15 cellular contexts compared by ENCODE assay signal in genomic region chrX:56066016-56066415, GRCh38.
DNase-seq lines count a peak whose midpoint lies in the region; ATAC-seq, FAIRE-seq and TF ChIP-seq lines count a peak whose summit lies in the region.
"Had no signal": no experiment of that assay in that cellular context is flagged by ENCODE, and none has a peak within 500 bp of the region (broad histone marks: within the 10 kb centered on the region; RNA-seq: fewer than 3 reads in every experiment).

No MANE protein-coding gene starts in this region.

- no peaks in the 10 kb centered on the region for H3K4me1 Mint-ChIP-seq in astrocyte (ENCODE audit: low read depth, unreplicated experiment)

- H3K9me3 ChIP-seq in astrocyte (ENCODE audit: insufficient read depth, low read depth, low read length) = no peaks in the 10 kb centered on the region
- H3K9me3 ChIP-seq in SK-N-SH = no peaks in the 10 kb centered on the region; the same call in 1 of the 2 replicates
- no peaks in the 10 kb centered on the region for H3K9me3 ChIP-seq in GM23248 (ENCODE audit: low read depth)

- no peak overlapping the region for H3K4me3 Mint-ChIP-seq in astrocyte (ENCODE audit: unreplicated experiment)
- H3K4me3 Mint-ChIP-seq: stimulated activated naive CD8-positive, alpha-beta T cell treated with anti-CD3 and anti-CD28 coated beads, Interleukin-15, Interleukin-2, amounts not matched to agents 100 ng/mL and 50 ng/mL, for 24 hours had no signal

- H3K27ac ChIP-seq in astrocyte (ENCODE audit: low read depth, low read length) (no peak overlapping the region), SK-N-SH (ENCODE audit: low read depth in 2 of 2, low read length in 1 of 2) (no peak overlapping the region), GM23248 (no peak overlapping the region)

- POLR2A ChIA-PET in SK-N-SH (lab: Yijun Ruan, JAX) = no interaction called here

- H2AFZ ChIP-seq in astrocyte (ENCODE audit: low read depth, low read length) (no peak overlapping the region), SK-N-SH (ENCODE audit: low read depth) (no peak overlapping the region), GM23248 (no peak overlapping the region)

- H3K36me3 ChIP-seq in astrocyte (ENCODE audit: insufficient read depth, low read length) (no peaks in the 10 kb centered on the region), SK-N-SH (replicated peaks in 1 of 2; ENCODE audit: control insufficient read depth in 1 of 2, insufficient read depth in 2 of 2, low read length in 1 of 2) (no peaks in the 10 kb centered on the region), GM23248 (ENCODE audit: low read depth) (no peaks in the 10 kb centered on the region)

- no peaks in the 10 kb centered on the region for H3K27me3 Mint-ChIP-seq in astrocyte (ENCODE audit: low read depth, unreplicated experiment)
- H3K27me3 Mint-ChIP-seq: stimulated activated naive CD8-positive, alpha-beta T cell treated with anti-CD3 and anti-CD28 coated beads, Interleukin-15, Interleukin-2, amounts not matched to agents 100 ng/mL and 50 ng/mL, for 24 hours had no signal

- no peaks in the 10 kb centered on the region for H3K4me1 ChIP-seq in astrocyte (ENCODE audit: insufficient read depth, low read length)
- H3K4me1 ChIP-seq in SK-N-SH (ENCODE audit: control insufficient read depth in 1 of 2, insufficient read depth in 2 of 2, low read depth in 1 of 2, low read length in 1 of 2) = no peaks in the 10 kb centered on the region
- no peaks in the 10 kb centered on the region for H3K4me1 ChIP-seq in GM23248 (ENCODE audit: insufficient read depth)

- in situ Hi-C loops in GM13977 (cut with MboI; ENCODE audit: low pct_unique_long_range_greater_than_20kb, low sequenced_read_pairs, unreplicated experiment) = no loop called here
- in situ Hi-C loops in GM23248 (cut with MboI) = no loop called here

- H3K4me2 ChIP-seq in astrocyte (ENCODE audit: low read length) (no peak overlapping the region), SK-N-SH (no peak overlapping the region), GM23248 (ENCODE audit: unreplicated experiment) (no peak overlapping the region)

- no peaks in the 10 kb centered on the region for H4K20me1 ChIP-seq in astrocyte (ENCODE audit: insufficient read depth, low read length)
- H4K20me1 ChIP-seq in SK-N-SH (ENCODE audit: insufficient read depth) = no peaks in the 10 kb centered on the region
- no peaks in the 10 kb centered on the region for H4K20me1 ChIP-seq in GM23248 (ENCODE audit: insufficient read depth)

- peaks cover 4% of the 10 kb centered on the region for H3K9me3 Mint-ChIP-seq in astrocyte (ENCODE audit: unreplicated experiment)

- TF ChIP-seq RAD21 in SK-N-SH (IDR thresholded peaks at IDR 0.05; ENCODE audit: low read length) = no peak

- no peaks in the 10 kb centered on the region for H3K36me3 Mint-ChIP-seq in astrocyte (ENCODE audit: low read depth, unreplicated experiment)

- no peak overlapping the region for H3K27ac Mint-ChIP-seq in astrocyte (ENCODE audit: unreplicated experiment)
- H3K27ac Mint-ChIP-seq: stimulated activated naive CD8-positive, alpha-beta T cell treated with anti-CD3 and anti-CD28 coated beads, Interleukin-15, Interleukin-2, amounts not matched to agents 100 ng/mL and 50 ng/mL, for 24 hours had no signal

- TF ChIP-seq POLR2A in GM18505 (IDR thresholded peaks at IDR 0.05; ENCODE audit: borderline replicate concordance, extremely low read depth, insufficient read depth, insufficient read length) = no peak

- TF ChIP-seq EP300 in SK-N-SH (IDR thresholded peaks at IDR 0.05; ENCODE audit: borderline replicate concordance in 1 of 2, low read depth in 1 of 2, low read length in 1 of 2) = no peak

- CTCF ChIA-PET in SK-N-SH (lab: Yijun Ruan, JAX) = no interaction called here

- H3K27me3 ChIP-seq in astrocyte (ENCODE audit: insufficient read depth, low read length) (no peaks in the 10 kb centered on the region), SK-N-SH (ENCODE audit: insufficient read depth) (no peaks in the 10 kb centered on the region), GM23248 (replicated peaks; ENCODE audit: insufficient read depth) (no peaks in the 10 kb centered on the region)

- ATAC-seq in GM18505 (IDR thresholded peaks at IDR 0.05; ENCODE audit: unreplicated experiment) (peak; percentile 56), GM19455 (IDR thresholded peaks at IDR 0.05; ENCODE audit: unreplicated experiment) (peak; percentile 72), HG03103 (IDR thresholded peaks at IDR 0.05; ENCODE audit: low read depth, unreplicated experiment) (peak; percentile 40)
- ATAC-seq: HepG2 had no signal

- FAIRE-seq in astrocyte (lab: Jason Lieb, UNC) (peak; percentile 9), urothelium cell line (lab: Jason Lieb, UNC) (no peak)
- FAIRE-seq: HepG2 had no signal

- 0% methylated on average over 1 of the region's 2 CpGs for whole genome bisulfite sequencing in SK-N-SH (ENCODE audit: low lambda C conversion rate)
- 0 to 60% methylated on average over 1 of the region's 2 CpGs for WGBS in GM23248 (ENCODE audit: low coverage in 1 of 2, low lambda C conversion rate in 2 of 2, missing lambda C conversion rate in 2 of 2), 2 experiments

- TF ChIP-seq CTCF in astrocyte (IDR thresholded peaks at IDR 0.05; ENCODE audit: insufficient read depth, low read depth, low read length) (no peak), GM13977 (IDR thresholded peaks at IDR 0.05; ENCODE audit: extremely low read depth, insufficient read depth, missing control alignments) (no peak), SK-N-SH (IDR thresholded peaks at IDR 0.05) (no peak)

- H3K9me2 ChIP-seq in SK-N-SH = no peaks in the 10 kb centered on the region
- H3K9me2 ChIP-seq in GM23248 (ENCODE audit: insufficient read depth) = no peaks in the 10 kb centered on the region

- no peak for DNase-seq in astrocyte (ENCODE audit: low read depth)
- DNase-seq in urothelium cell line (ENCODE audit: low spot score) = no peak
- DNase-seq in GM13977 (ENCODE audit: low spot score) = no peak
- no peak for DNase-seq in SK-N-SH
- DNase-seq in GM23248 = no peak
- DNase-seq: activated T-cell treated with anti-CD3 and anti-CD28 coated beads, Interleukin-2, amount 50 U/mL, for 1 hour; amniotic stem cell; C1 segment of cervical spinal cord; NCI-H146; stimulated activated CD4-positive, alpha-beta T cell treated with anti-CD3 and anti-CD28 coated beads, Interleukin-4, amount 100 ng/mL, for 1 hour had no signal

- H3K79me2 ChIP-seq in astrocyte (ENCODE audit: insufficient read depth, low read length) = no peaks in the 10 kb centered on the region
- no peaks in the 10 kb centered on the region for H3K79me2 ChIP-seq in SK-N-SH (ENCODE audit: insufficient read depth)
- no peaks in the 10 kb centered on the region for H3K79me2 ChIP-seq in GM23248 (ENCODE audit: insufficient read depth)

- no peak overlapping the region for H3K9ac ChIP-seq in astrocyte (ENCODE audit: low read length)
- no peak overlapping the region for H3K9ac ChIP-seq in SK-N-SH
- H3K9ac ChIP-seq in GM23248 = no peak overlapping the region

- H3F3A ChIP-seq in SK-N-SH (replicated peaks; ENCODE audit: insufficient read depth) (no peaks in the 10 kb centered on the region), GM23248 (ENCODE audit: insufficient read depth) (no peaks in the 10 kb centered on the region)

- H3K4me3 ChIP-seq in astrocyte (ENCODE audit: insufficient read depth, low read depth, low read length) = no peak overlapping the region
- no peak overlapping the region for H3K4me3 ChIP-seq in SK-N-SH (ENCODE audit: low read depth in 2 of 2, low read length in 1 of 2)
- no peak overlapping the region for H3K4me3 ChIP-seq in GM23248

TF ChIP-seq in SK-N-SH, 30 proteins besides CTCF, POLR2A, EP300 and RAD21:
- TF ChIP-seq SMC3 (IDR thresholded peaks at IDR 0.05; ENCODE audit: low read depth, low read length) = no peak
- TF ChIP-seq RFX5 (IDR thresholded peaks at IDR 0.05; ENCODE audit: low read length) = no peak
- TF ChIP-seq REST (IDR thresholded peaks at IDR 0.05; ENCODE audit: low read depth, low read length) = no peak
- TF ChIP-seq TEAD4 (IDR thresholded peaks at IDR 0.05; ENCODE audit: borderline replicate concordance, insufficient read depth) = no peak
- TF ChIP-seq FOXJ3 (CRISPR knock-in tag; IDR thresholded peaks at IDR 0.05) = no peak
- no peak for TF ChIP-seq TAF1 (IDR thresholded peaks at IDR 0.05; ENCODE audit: borderline replicate concordance, low read depth, low read length)
- TF ChIP-seq MXI1 (IDR thresholded peaks at IDR 0.05; ENCODE audit: low read depth, low read length) = no peak
- TF ChIP-seq POLR2AphosphoS5 (IDR thresholded peaks at IDR 0.05; ENCODE audit: low read depth, low read length) = no peak
- no peak for TF ChIP-seq SIN3A (IDR thresholded peaks at IDR 0.05; ENCODE audit: borderline replicate concordance, low read depth, low read length)
TF ChIP-seq in SK-N-SH: peak in this region for 0.
